8 cellular contexts compared by ENCODE assay signal in the genomic region with DNA sequence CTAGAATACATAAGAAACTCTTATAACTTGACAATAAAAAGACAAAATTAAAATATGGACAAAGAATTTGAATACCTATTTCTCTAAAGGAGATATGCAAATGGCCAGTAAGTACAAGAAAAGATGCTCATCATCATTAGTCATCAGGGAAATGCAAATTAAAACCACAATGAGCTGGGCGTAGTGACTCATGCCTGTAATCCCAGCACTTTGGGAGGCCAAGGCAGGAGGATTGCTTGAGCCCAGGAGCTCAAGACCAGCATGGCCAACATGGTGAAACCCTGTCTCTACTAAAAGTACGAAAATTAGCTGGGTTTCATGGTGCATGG. TPM values are rescaled to one million over a fixed set of nuclear protein-coding genes. Genes with fewer than 3 reads are reported as not detected.
DNase-seq lines count a peak whose midpoint lies in the region; ATAC-seq and TF ChIP-seq lines count a peak whose summit lies in the region.
"Not testable (repeated sequence)": the region's sequence is repeated elsewhere in the genome, so short reads cannot be mapped to it uniquely, and the experiment has no call there.

No MANE protein-coding gene starts in this region.

- ATAC-seq in GM21360 (IDR thresholded peaks at IDR 0.05; ENCODE audit: unreplicated experiment) (peak; percentile 48), HG03432 (IDR thresholded peaks at IDR 0.05; ENCODE audit: unreplicated experiment) (peak; percentile 66)
- peak; percentile 63 for ATAC-seq in activated CD4-positive, alpha-beta T cell treated with anti-CD3 and anti-CD28 coated beads for 36 hours

- intact Hi-C loops in activated CD4-positive, alpha-beta T cell treated with anti-CD3 and anti-CD28 coated beads for 36 hours (cut with DNase I, micrococcal nuclease), result loop anchor here in 1 of 2 experiments (1.0 kb wide), 1 partner anchor 13 kb away; no protein-coding TSS in a partner anchor

- H3K27ac Mint-ChIP-seq in activated CD4-positive, alpha-beta T cell treated with anti-CD3 and anti-CD28 coated beads for 36 hours, result peak overlapping the region; percentile 58
- peak overlapping the region; percentile 79 for H3K27ac Mint-ChIP-seq in activated naive CD8-positive, alpha-beta T cell treated with anti-CD3 and anti-CD28 coated beads for 36 hours

- H3K4me2 ChIP-seq in DOHH2 (ENCODE audit: low read length), result peak overlapping the region; percentile 6; the same call in 1 of the 2 replicates

- CTCF ChIA-PET in activated CD4-positive, alpha-beta T cell treated with anti-CD3 and anti-CD28 coated beads for 36 hours (lab: Charles Lee), result interaction anchor here (1.1 to 1.6 kb wide), 2 partner anchors 27 to 30 kb away, joined by 3 to 5 read pairs; no protein-coding TSS in a partner anchor

- not testable (repeated sequence) for H3K4me3 Mint-ChIP-seq in activated CD4-positive, alpha-beta T cell treated with anti-CD3 and anti-CD28 coated beads for 36 hours; activated naive CD8-positive, alpha-beta T cell treated with anti-CD3 and anti-CD28 coated beads for 36 hours

- H3K4me1 Mint-ChIP-seq in activated CD4-positive, alpha-beta T cell treated with anti-CD3 and anti-CD28 coated beads for 36 hours, result peaks cover 65% of the 10 kb centered on the region
- peaks cover 31% of the 10 kb centered on the region for H3K4me1 Mint-ChIP-seq in activated naive CD8-positive, alpha-beta T cell treated with anti-CD3 and anti-CD28 coated beads for 36 hours

- POLR2A ChIA-PET in activated CD4-positive, alpha-beta T cell treated with anti-CD3 and anti-CD28 coated beads for 36 hours (lab: Charles Lee), result interaction anchor here (1.1 kb wide), 1 partner anchor 11 kb away, joined by 3 read pairs; no protein-coding TSS in a partner anchor

- not testable (repeated sequence) for H4K20me1 ChIP-seq in DOHH2 (ENCODE audit: control insufficient read depth, insufficient read depth, low read depth, low read length)

- peaks cover 93% of the 10 kb centered on the region for H3K79me2 ChIP-seq in DOHH2 (ENCODE audit: control insufficient read depth, low read length)

- H3K9me2 ChIP-seq in DOHH2 (replicated peaks; ENCODE audit: control insufficient read depth, low read length), result not testable (repeated sequence)

- peaks cover 91% of the 10 kb centered on the region for H3K36me3 ChIP-seq in DOHH2 (ENCODE audit: control insufficient read depth, low read length)

- DNase-seq in NOMO-1 (lab: John Stamatoyannopoulos, UW; ENCODE audit: unreplicated experiment in 2 of 2), result peak; percentile 16 to 30
- peak; percentile 62 for DNase-seq in activated CD4-positive, alpha-beta T cell treated with anti-CD3 and anti-CD28 coated beads for 36 hours
- DNase-seq in activated naive CD8-positive, alpha-beta T cell treated with anti-CD3 and anti-CD28 coated beads for 36 hours, result peak; percentile 29
- peak; percentile 37 to 64 for DNase-seq in foreskin fibroblast
- peak; percentile 43 for DNase-seq in stimulated activated CD8-positive, alpha-beta memory T cell treated with anti-CD3 and anti-CD28 coated beads, Interleukin-4, amount 100 ng/mL, for 48 hours

- not testable (repeated sequence) for H3K4me3 ChIP-seq in DOHH2 (ENCODE audit: low read length); foreskin fibroblast (ENCODE audit: low read depth in 1 of 2, low read length in 2 of 2)

- not testable (repeated sequence) for H3K27ac ChIP-seq in DOHH2 (ENCODE audit: low read depth, low read length)

- H3K36me3 Mint-ChIP-seq in activated CD4-positive, alpha-beta T cell treated with anti-CD3 and anti-CD28 coated beads for 36 hours (ENCODE audit: low read depth), result peaks cover 56% of the 10 kb centered on the region
- H3K36me3 Mint-ChIP-seq in activated naive CD8-positive, alpha-beta T cell treated with anti-CD3 and anti-CD28 coated beads for 36 hours, result peaks cover 47% of the 10 kb centered on the region

- H3K27me3 Mint-ChIP-seq in activated CD4-positive, alpha-beta T cell treated with anti-CD3 and anti-CD28 coated beads for 36 hours; activated naive CD8-positive, alpha-beta T cell treated with anti-CD3 and anti-CD28 coated beads for 36 hours: not testable (repeated sequence)

- H3K9me3 Mint-ChIP-seq in activated CD4-positive, alpha-beta T cell treated with anti-CD3 and anti-CD28 coated beads for 36 hours (ENCODE audit: low read depth); activated naive CD8-positive, alpha-beta T cell treated with anti-CD3 and anti-CD28 coated beads for 36 hours: not testable (repeated sequence)

- not testable (repeated sequence) for H3K27me3 ChIP-seq in DOHH2 (ENCODE audit: control insufficient read depth, low read length)

- H3F3A ChIP-seq in DOHH2 (ENCODE audit: control insufficient read depth, insufficient read depth), result not testable (repeated sequence)

- TF ChIP-seq CTCF in DOHH2 (IDR thresholded peaks at IDR 0.05; ENCODE audit: low read depth, low read length, poor library complexity, severe bottlenecking); foreskin fibroblast (IDR thresholded peaks at IDR 0.05; ENCODE audit: low read depth, low read length): not testable (repeated sequence)

- peaks cover 45% of the 10 kb centered on the region for H3K4me1 ChIP-seq in DOHH2 (ENCODE audit: control insufficient read depth, low read length)

- H3K9me3 ChIP-seq in DOHH2 (ENCODE audit: control insufficient read depth, insufficient read depth, low read length), result not testable (repeated sequence)

RNA-seq across cellular contexts. Expression of gene RBBP7, which starts 14.1 kb away (rescaled TPM):
- total RNA-seq in activated CD4-positive, alpha-beta T cell treated with anti-CD3 and anti-CD28 coated beads for 36 hours, result 100 to 1,000 TPM; 198 to 238 TPM
- 100 to 1,000 TPM; 192 TPM for total RNA-seq in activated naive CD8-positive, alpha-beta T cell treated with anti-CD3 and anti-CD28 coated beads for 36 hours
